In the genomic region with DNA sequence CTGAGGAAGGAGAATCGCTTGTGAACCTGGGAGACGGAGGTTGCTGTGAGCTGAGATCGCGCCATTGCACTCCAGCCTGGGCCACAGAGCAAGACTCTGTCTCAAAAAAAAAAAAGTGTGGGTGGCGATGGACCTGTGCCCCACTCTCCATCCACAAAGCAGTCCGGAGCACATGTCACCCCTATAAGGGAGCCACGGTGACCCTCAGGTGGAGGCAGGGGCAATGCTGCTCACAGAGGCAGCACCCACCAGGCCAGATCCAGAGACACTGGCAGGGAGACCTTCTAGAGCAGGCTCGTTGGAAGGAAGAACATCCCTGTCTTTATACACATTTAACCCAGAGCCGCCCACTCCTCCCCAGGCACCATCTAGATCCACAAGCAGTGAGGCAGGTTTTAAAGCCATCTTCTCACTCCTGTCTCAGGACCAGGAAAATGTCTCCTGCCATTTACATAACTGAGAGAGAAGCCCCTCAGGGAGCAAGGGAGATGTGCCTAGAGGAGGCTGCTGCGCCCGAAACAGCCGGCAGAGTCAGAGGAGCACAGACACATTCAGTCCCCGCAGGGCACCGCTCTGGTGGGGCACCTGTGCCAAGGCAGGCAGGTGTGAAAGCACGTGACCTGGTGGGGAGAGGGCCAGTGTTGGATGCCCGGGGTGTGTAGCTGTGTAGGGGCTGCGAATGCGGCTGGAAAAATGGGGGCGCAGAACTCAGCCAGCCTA, we compare ENCODE assay signal across 24 cellular contexts. TPM values are rescaled to one million over a fixed set of nuclear protein-coding genes. Genes with fewer than 3 reads are reported as not detected.
DNase-seq lines count a peak whose midpoint lies in the region; ATAC-seq and TF ChIP-seq lines count a peak whose summit lies in the region.
"Had no signal": no experiment of that assay in that cellular context is flagged by ENCODE, and none has a peak within 500 bp of the region (broad histone marks: within the 10 kb centered on the region; RNA-seq: fewer than 3 reads in every experiment).

No MANE protein-coding gene starts in this region.

- no peak for TF ChIP-seq EP300 in esophagus muscularis mucosa (IDR thresholded peaks at IDR 0.05)

- H3K36me3 ChIP-seq in H7 (replicated peaks; ENCODE audit: control insufficient read depth, insufficient read depth, low read length) (no peaks in the 10 kb centered on the region), esophagus muscularis mucosa (no peaks in the 10 kb centered on the region), skeletal muscle satellite cell (ENCODE audit: insufficient read depth, low read length) (no peaks in the 10 kb centered on the region), heart left ventricle (no peaks in the 10 kb centered on the region)
- H3K36me3 ChIP-seq: HAP-1, lower lobe of right lung, ovary, tibial nerve had no signal

- H3K27ac ChIP-seq in esophagus muscularis mucosa (replicated peaks in 1 of 4) (no peak overlapping the region), heart left ventricle (no peak overlapping the region)
- H3K27ac ChIP-seq: lower lobe of right lung, ovary, tibial nerve had no signal

- H3K4me1 ChIP-seq in esophagus muscularis mucosa (no peaks in the 10 kb centered on the region), skeletal muscle satellite cell (ENCODE audit: control insufficient read depth, insufficient read depth, low read length) (peaks cover 25% of the 10 kb centered on the region), heart left ventricle (no peaks in the 10 kb centered on the region)
- H3K4me1 ChIP-seq: HAP-1, lower lobe of right lung, tibial nerve had no signal

- no peak for TF ChIP-seq POLR2A in esophagus muscularis mucosa (IDR thresholded peaks at IDR 0.05; ENCODE audit: low read depth)
- TF ChIP-seq POLR2A in heart left ventricle (IDR thresholded peaks at IDR 0.05) = no peak

- H3K9me3 ChIP-seq in esophagus muscularis mucosa (no peaks in the 10 kb centered on the region), skeletal muscle satellite cell (replicated peaks; ENCODE audit: low read length) (no peaks in the 10 kb centered on the region), heart left ventricle (no peaks in the 10 kb centered on the region)
- H3K9me3 ChIP-seq: HAP-1, lower lobe of right lung, ovary, tibial nerve had no signal

- no peak overlapping the region for H3K4me3 ChIP-seq in H7 (ENCODE audit: insufficient read depth, low read depth, low read length)
- no peak overlapping the region for H3K4me3 ChIP-seq in esophagus muscularis mucosa
- H3K4me3 ChIP-seq in skeletal muscle satellite cell (ENCODE audit: low read length) = no peak overlapping the region
- H3K4me3 ChIP-seq in heart left ventricle = no peak overlapping the region
- H3K4me3 ChIP-seq: HAP-1, lower lobe of right lung, ovary, tibial nerve had no signal

- peak overlapping the region; percentile 49 for H3K9ac ChIP-seq in skeletal muscle satellite cell (ENCODE audit: low read depth, low read length)

- DNase-seq in H7 = peak; percentile 44
- peak; percentile 45 for DNase-seq in RPMI8226
- DNase-seq in esophagus muscularis mucosa (ENCODE audit: extremely low spot score) = peak; percentile 77
- no peak for DNase-seq in stimulated activated CD4-positive, alpha-beta T cell treated with anti-CD3 and anti-CD28 coated beads, Interleukin-2, amount 100 ng/mL, for 48 hours
- DNase-seq in NCI-H2029 treated with DMSO at 0.1 percent for 48 hours (lab: John Stamatoyannopoulos, UW) = no peak
- DNase-seq in heart left ventricle = no peak
- DNase-seq: activated CD4-positive, alpha-beta T cell treated with anti-CD3 and anti-CD28 coated beads, Interleukin-2, amount 50 U/mL, for 1 hour; activated CD4-positive, CD25-positive, alpha-beta regulatory T cell; activated gamma-delta T cell; activated naive CD8-positive, alpha-beta T cell treated with anti-CD3 and anti-CD28 coated beads, Interleukin-2, amount 10 ng/mL, durations not matched to agents 7 days and 5 days; activated T-cell treated with anti-CD3 and anti-CD28 coated beads, Interleukin-2, amount 50 U/mL, for 24 hours; central memory CD4-positive, alpha-beta T cell; dermis blood vessel endothelial cell; lower lobe of right lung; MV-4-11; NCI-H146; NCI-H510A; ovary; small intestine; stimulated activated CD4-positive, alpha-beta T cell treated with anti-CD3 and anti-CD28 coated beads, Interleukin-1b, Interleukin-23, amount 100 ng/mL, for 48 hours; T-helper 17 cell had no signal

- intact Hi-C loops in esophagus muscularis mucosa (cut with DNase I) = no loop called here
- intact Hi-C loops in heart left ventricle (cut with DNase I) = no loop called here

- H3K27me3 ChIP-seq in H7 (ENCODE audit: control insufficient read depth, insufficient read depth, low read length) = no peaks in the 10 kb centered on the region
- H3K27me3 ChIP-seq in esophagus muscularis mucosa = no peaks in the 10 kb centered on the region
- peaks cover 5% of the 10 kb centered on the region for H3K27me3 ChIP-seq in skeletal muscle satellite cell (ENCODE audit: control insufficient read depth, insufficient read depth, low read length)
- no peaks in the 10 kb centered on the region for H3K27me3 ChIP-seq in heart left ventricle
- H3K27me3 ChIP-seq: ovary, tibial nerve had no signal

- 92% methylated on average over 16 of the region's 19 CpGs for WGBS in esophagus muscularis mucosa
- 88 to 91% (median 90%) methylated on average over 19 of the region's 19 CpGs for WGBS in heart left ventricle, 4 donors

- H3K4me2 ChIP-seq in skeletal muscle satellite cell (ENCODE audit: low read length) = no peak overlapping the region

- ATAC-seq in heart left ventricle = no peak
- ATAC-seq: lower lobe of right lung, T-helper 17 cell had no signal

- TF ChIP-seq CTCF in esophagus muscularis mucosa (IDR thresholded peaks at IDR 0.05) = no peak
- no peak for TF ChIP-seq CTCF in heart left ventricle (IDR thresholded peaks at IDR 0.05)

RNA-seq across cellular contexts. Expression of a gene that starts 31.6 kb away (rescaled TPM):
- 1.7 and 2.2 TPM in 2 replicates for total RNA-seq in H7 (2014; rRNA removed; shearing (Covaris generic))
- total RNA-seq in esophagus muscularis mucosa (10 to 100 TPM; 17.8 to 31.8 (median 21.4) TPM), heart left ventricle (10 to 100 TPM in 2 of 9 donors, 1 to 10 TPM in 7; 1.1 to 23.0 (median 5.5) TPM)
- 52.0 and 56.0 TPM in 2 replicates for total RNA-seq in skeletal muscle satellite cell (2012; rRNA removed)
- polyA plus RNA-seq in heart left ventricle = 1 to 10 TPM; 1.8 to 6.8 TPM
- total RNA-seq: activated naive CD8-positive, alpha-beta T cell treated with anti-CD3 and anti-CD28 coated beads, Interleukin-2, amount 10 ng/mL, durations not matched to agents 7 days and 5 days; T-helper 17 cell had no signal

Comparison
In these comparisons a context has a peak if more than half of its experiments do, and no peak if none do; other contexts are left out.
1. DNase-seq: peak in H7 (single experiment), RPMI8226 (single experiment) and esophagus muscularis mucosa (single experiment); none in stimulated activated CD4-positive, alpha-beta T cell treated with anti-CD3 and anti-CD28 coated beads, Interleukin-2, amount 100 ng/mL, for 48 hours (0 of 2), NCI-H2029 treated with DMSO at 0.1 percent for 48 hours (single experiment) and heart left ventricle (0 of 5).